In genomic region chr7:81745706-81746105, GRCh38 we compare ENCODE assay signal across 27 cellular contexts. TPM values are rescaled to one million over a fixed set of nuclear protein-coding genes. Genes with fewer than 3 reads are reported as not detected.
"Had no signal": no experiment of that assay in that cellular context is flagged by ENCODE, and none has a peak within 500 bp of the region (broad histone marks: within the 10 kb centered on the region; RNA-seq: fewer than 3 reads in every experiment).

No MANE protein-coding gene starts in this region.

- H3K36me3 ChIP-seq: left ventricle myocardium inferior, ovary, right atrium auricular region, right lobe of liver, stomach, thyroid gland, transverse colon, vagina had no signal

- DNase-seq: hypothalamus; islet precursor cell; left ventricle myocardium inferior; mesendoderm; midbrain; mucosa of descending colon; naive thymus-derived CD4-positive, alpha-beta T cell; ovary; right lobe of liver; stimulated activated CD4-positive, alpha-beta T cell treated with anti-CD3 and anti-CD28 coated beads, Interleukin-12 subunit alpha, Interleukin-12 subunit beta, amount 100 ng/mL, for 4 hours; stimulated activated CD4-positive, alpha-beta T cell treated with anti-CD3 and anti-CD28 coated beads, Interleukin-15, amount 100 ng/mL, for 24 hours; stimulated activated CD4-positive, alpha-beta T cell treated with anti-CD3 and anti-CD28 coated beads, Interleukin-2, amount 100 ng/mL, for 24 hours; stimulated activated CD4-positive, alpha-beta T cell treated with anti-CD3 and anti-CD28 coated beads, Interleukin-4, amount 100 ng/mL, for 1 hour; stimulated activated naive B cell treated with anti-CD40 and anti-IgM and Interleukin-4, amounts not matched to agents 10 μg/mL and 1 μg/mL and 100 μg/mL, for 72 hours; stimulated activated naive CD8-positive, alpha-beta T cell treated with anti-CD3 and anti-CD28 coated beads, Interleukin-15, Interleukin-2, amounts not matched to agents 100 U/mL and 50 U/mL, for 24 hours; stomach; testis; thyroid gland; transverse colon; upper lobe of left lung had no signal

- H3K9me3 ChIP-seq: left ventricle myocardium inferior, mucosa of descending colon, ovary, right atrium auricular region, right lobe of liver, stomach, testis, thyroid gland, transverse colon, upper lobe of left lung, vagina had no signal

- H3K27me3 ChIP-seq: ovary, right atrium auricular region, right lobe of liver, stomach, testis, thyroid gland, transverse colon, upper lobe of left lung, vagina had no signal

- H3K36me3 Mint-ChIP-seq: naive thymus-derived CD4-positive, alpha-beta T cell; natural killer cell treated with Interleukin-12 subunit alpha and Interleukin-12 subunit beta and Interleukin-15 and Interleukin-18, amount 100 ng/mL, for 72 hours; stimulated activated naive B cell treated with anti-CD40 and anti-IgM and Interleukin-4, amounts not matched to agents 10 μg/mL and 1 μg/mL and 100 μg/mL, for 72 hours had no signal

- H3K4me3 Mint-ChIP-seq: naive thymus-derived CD4-positive, alpha-beta T cell; natural killer cell treated with Interleukin-12 subunit alpha and Interleukin-12 subunit beta and Interleukin-15 and Interleukin-18, amount 100 ng/mL, for 72 hours; stimulated activated naive B cell treated with anti-CD40 and anti-IgM and Interleukin-4, amounts not matched to agents 10 μg/mL and 1 μg/mL and 100 μg/mL, for 72 hours had no signal

- H3K4me1 Mint-ChIP-seq: naive thymus-derived CD4-positive, alpha-beta T cell had no signal

- H3K4me1 ChIP-seq: left ventricle myocardium inferior, right atrium auricular region, right lobe of liver, stomach, testis, thyroid gland, transverse colon, upper lobe of left lung, vagina had no signal

- H3K27ac Mint-ChIP-seq: naive thymus-derived CD4-positive, alpha-beta T cell; natural killer cell treated with Interleukin-12 subunit alpha and Interleukin-12 subunit beta and Interleukin-15 and Interleukin-18, amount 100 ng/mL, for 72 hours; progenitor cell of endocrine pancreas; stimulated activated naive B cell treated with anti-CD40 and anti-IgM and Interleukin-4, amounts not matched to agents 10 μg/mL and 1 μg/mL and 100 μg/mL, for 72 hours had no signal

- H3K4me3 ChIP-seq: left ventricle myocardium inferior, lung, mucosa of descending colon, ovary, right atrium auricular region, right lobe of liver, stomach, testis, thyroid gland, transverse colon, upper lobe of left lung, vagina had no signal

- H3K9me3 Mint-ChIP-seq: stimulated activated naive B cell treated with anti-CD40 and anti-IgM and Interleukin-4, amounts not matched to agents 10 μg/mL and 1 μg/mL and 100 μg/mL, for 72 hours had no signal

- ATAC-seq: mucosa of descending colon; naive thymus-derived CD4-positive, alpha-beta T cell; natural killer cell treated with Interleukin-12 subunit alpha and Interleukin-12 subunit beta and Interleukin-15 and Interleukin-18, amount 100 ng/mL, for 72 hours; right lobe of liver; stimulated activated naive B cell treated with anti-CD40 and anti-IgM and Interleukin-4, amounts not matched to agents 10 μg/mL and 1 μg/mL and 100 μg/mL, for 72 hours; stimulated activated naive CD8-positive, alpha-beta T cell treated with anti-CD3 and anti-CD28 coated beads, Interleukin-15, Interleukin-2, amounts not matched to agents 100 U/mL and 50 U/mL, for 24 hours had no signal

- H3K27ac ChIP-seq: left ventricle myocardium inferior, ovary, right atrium auricular region, right lobe of liver, stomach, testis, thyroid gland, transverse colon, upper lobe of left lung, vagina had no signal

- H3K27me3 Mint-ChIP-seq: naive thymus-derived CD4-positive, alpha-beta T cell; natural killer cell treated with Interleukin-12 subunit alpha and Interleukin-12 subunit beta and Interleukin-15 and Interleukin-18, amount 100 ng/mL, for 72 hours; progenitor cell of endocrine pancreas; stimulated activated naive B cell treated with anti-CD40 and anti-IgM and Interleukin-4, amounts not matched to agents 10 μg/mL and 1 μg/mL and 100 μg/mL, for 72 hours had no signal

RNA-seq across cellular contexts. Expression of gene HGF, which starts 24.1 kb away (rescaled TPM):
- total RNA-seq: kidney epithelial cell, progenitor cell of endocrine pancreas had no signal
- polyA plus RNA-seq: naive thymus-derived CD4-positive, alpha-beta T cell; neural cell had no signal
